ENCODE assay signal across 1 cellular context in genomic region chr11:102177974-102178631, GRCh38.
TF ChIP-seq lines count a peak whose summit lies in the region.

No MANE protein-coding gene starts in this region.

TF ChIP-seq in HepG2, 621 proteins besides CTCF, POLR2A, EP300 and RAD21 (continued from another document and continues in another):
- TF ChIP-seq ATF7 (IDR thresholded peaks at IDR 0.05) (no peak), ATF7 (CRISPR knock-in tag; IDR thresholded peaks at IDR 0.05) (no peak), ZNF101 (CRISPR knock-in tag; IDR thresholded peaks at IDR 0.05; ENCODE audit: borderline replicate concordance, low read depth) (no peak), SOX5 (CRISPR knock-in tag; IDR thresholded peaks at IDR 0.05; ENCODE audit: borderline replicate concordance) (peak; percentile 39; the same call in 1 of the 2 replicates), KLF6 (CRISPR knock-in tag; IDR thresholded peaks at IDR 0.05) (no peak), THAP11 (CRISPR knock-in tag; IDR thresholded peaks at IDR 0.05) (0 out of 2 replicates have a peak, but pooled peaks have one; percentile 27), YY1 (IDR thresholded peaks at IDR 0.05; ENCODE audit: insufficient read depth, insufficient replicate concordance, low read depth, low read length) (no peak), NR2F6 (IDR thresholded peaks at IDR 0.05) (no peak), NR2F6 (CRISPR knock-in tag; IDR thresholded peaks at IDR 0.05) (no peak), HNF1A (IDR thresholded peaks at IDR 0.05; ENCODE audit: low read depth) (no peak; the same call in 1 of the 2 replicates), HNF1A (CRISPR knock-in tag; IDR thresholded peaks at IDR 0.05; ENCODE audit: borderline replicate concordance) (no peak), MBD4 (IDR thresholded peaks at IDR 0.05; ENCODE audit: borderline replicate concordance, low read length) (0 out of 2 replicates have a peak, but pooled peaks have one; percentile 49), CEBPG (CRISPR knock-in tag; IDR thresholded peaks at IDR 0.05) (peak; percentile 82), IKZF1 (IDR thresholded peaks at IDR 0.05) (no peak), POGK (CRISPR knock-in tag; conservative IDR thresholded peaks at IDR 0.05) (no peak), SRSF9 (IDR thresholded peaks at IDR 0.05; ENCODE audit: borderline replicate concordance, insufficient read depth, low read depth, low read length, poor library complexity, severe bottlenecking) (no peak), JDP2 (CRISPR knock-in tag; IDR thresholded peaks at IDR 0.05; ENCODE audit: borderline replicate concordance) (no peak), ZNF224 (CRISPR knock-in tag; IDR thresholded peaks at IDR 0.05) (no peak), SAFB2 (CRISPR knock-in tag; IDR thresholded peaks at IDR 0.05; ENCODE audit: borderline replicate concordance, low read depth) (no peak), ZNF609 (CRISPR knock-in tag; IDR thresholded peaks at IDR 0.05; ENCODE audit: borderline replicate concordance) (no peak), POLR2G (IDR thresholded peaks at IDR 0.05; ENCODE audit: low read depth, low read length) (no peak), ZNF558 (CRISPR knock-in tag; IDR thresholded peaks at IDR 0.05; ENCODE audit: borderline replicate concordance) (no peak), HMG20A (CRISPR knock-in tag; IDR thresholded peaks at IDR 0.05; ENCODE audit: borderline replicate concordance) (peak; percentile 59; the same call in 1 of the 2 replicates), HES4 (CRISPR knock-in tag; IDR thresholded peaks at IDR 0.05; ENCODE audit: borderline replicate concordance) (no peak), TEAD2 (CRISPR knock-in tag; IDR thresholded peaks at IDR 0.05) (no peak), MED1 (CRISPR knock-in tag; IDR thresholded peaks at IDR 0.05) (peak; percentile 70), ZFP37 (CRISPR knock-in tag; IDR thresholded peaks at IDR 0.05; ENCODE audit: borderline replicate concordance) (no peak), REXO4 (CRISPR knock-in tag; IDR thresholded peaks at IDR 0.05; ENCODE audit: borderline replicate concordance) (no peak), CC2D1A (CRISPR knock-in tag; IDR thresholded peaks at IDR 0.05) (no peak), PHF8 (CRISPR knock-in tag; IDR thresholded peaks at IDR 0.05) (no peak), KMT2A (CRISPR knock-in tag; IDR thresholded peaks at IDR 0.05) (no peak), SMYD3 (CRISPR knock-in tag; IDR thresholded peaks at IDR 0.05) (no peak), RXRB (CRISPR knock-in tag; IDR thresholded peaks at IDR 0.05; ENCODE audit: borderline replicate concordance) (peak; percentile 50), ZSCAN21 (CRISPR knock-in tag; IDR thresholded peaks at IDR 0.05; ENCODE audit: borderline replicate concordance) (no peak), FOXO1 (CRISPR knock-in tag; IDR thresholded peaks at IDR 0.05) (no peak), ATF3 (CRISPR knock-in tag; IDR thresholded peaks at IDR 0.05) (peak; percentile 86), RBM22 (optimal IDR thresholded peaks at IDR 0.05; ENCODE audit: low read length) (no peak), PCBP1 (IDR thresholded peaks at IDR 0.05; ENCODE audit: borderline replicate concordance, low read depth, low read length) (no peak), ATF6 (CRISPR knock-in tag; conservative IDR thresholded peaks at IDR 0.05) (no peak), FOXC1 (CRISPR knock-in tag; IDR thresholded peaks at IDR 0.05; ENCODE audit: borderline replicate concordance) (no peak), JUNB (CRISPR knock-in tag; IDR thresholded peaks at IDR 0.05; ENCODE audit: borderline replicate concordance) (peak; percentile 30; the same call in 1 of the 2 replicates), ZNF3 (CRISPR knock-in tag; IDR thresholded peaks at IDR 0.05) (peak; percentile 99), ZBTB40 (IDR thresholded peaks at IDR 0.05) (no peak), ZBTB40 (CRISPR knock-in tag; IDR thresholded peaks at IDR 0.05) (no peak)
